ENCODE assay signal across 11 cellular contexts in the genomic region with DNA sequence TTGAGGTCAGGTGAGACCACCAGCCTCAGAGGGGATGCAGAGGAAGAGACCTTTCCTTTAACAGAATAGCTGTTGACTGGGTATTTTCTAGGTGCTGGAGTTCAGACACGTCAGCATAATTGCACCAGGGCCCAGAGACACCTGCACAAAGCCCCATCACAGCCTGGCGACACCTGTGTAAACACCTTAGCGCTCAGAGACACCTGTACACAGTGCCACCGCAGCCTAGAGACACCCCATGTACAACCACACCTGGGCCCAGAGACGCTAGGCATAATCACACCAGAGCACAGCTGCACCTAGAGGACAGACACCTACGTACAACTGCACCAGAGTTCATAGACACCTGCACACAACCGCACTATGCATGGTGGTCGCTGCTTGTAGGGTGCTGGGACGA. TPM values are rescaled to one million over a fixed set of nuclear protein-coding genes. Genes with fewer than 3 reads are reported as not detected.
DNase-seq lines count a peak whose midpoint lies in the region; ATAC-seq and TF ChIP-seq lines count a peak whose summit lies in the region.
"Had no signal": no experiment of that assay in that cellular context is flagged by ENCODE, and none has a peak within 500 bp of the region (broad histone marks: within the 10 kb centered on the region; RNA-seq: fewer than 3 reads in every experiment).

No MANE protein-coding gene starts in this region.

- no peaks in the 10 kb centered on the region for H3K27me3 Mint-ChIP-seq in natural killer cell treated with Interleukin-12 subunit alpha and Interleukin-12 subunit beta and Interleukin-15 and Interleukin-18, amount 100 ng/mL, for 72 hours
- H3K27me3 Mint-ChIP-seq in natural killer cell (ENCODE audit: low read depth in 2 of 2) = no peaks in the 10 kb centered on the region

- H3K36me3 Mint-ChIP-seq in natural killer cell treated with Interleukin-12 subunit alpha and Interleukin-12 subunit beta and Interleukin-15 and Interleukin-18, amount 100 ng/mL, for 72 hours = peaks cover 11% of the 10 kb centered on the region
- peaks cover 5% of the 10 kb centered on the region for H3K36me3 Mint-ChIP-seq in natural killer cell

- no peaks in the 10 kb centered on the region for H3K9me3 Mint-ChIP-seq in natural killer cell treated with Interleukin-12 subunit alpha and Interleukin-12 subunit beta and Interleukin-15 and Interleukin-18, amount 100 ng/mL, for 72 hours
- H3K9me3 Mint-ChIP-seq in natural killer cell = no peaks in the 10 kb centered on the region

- TF ChIP-seq CTCF in natural killer cell (IDR thresholded peaks at IDR 0.05) (no peak), fibroblast of the aortic adventitia (IDR thresholded peaks at IDR 0.05; ENCODE audit: insufficient read depth, low read length) (no peak), vagina (IDR thresholded peaks at IDR 0.05) (no peak)

- H3K4me3 Mint-ChIP-seq in natural killer cell treated with Interleukin-12 subunit alpha and Interleukin-12 subunit beta and Interleukin-15 and Interleukin-18, amount 100 ng/mL, for 72 hours = peak overlapping the region; percentile 83
- H3K4me3 Mint-ChIP-seq in natural killer cell = no peak overlapping the region

- H3K4me3 ChIP-seq in SJCRH30 (peak overlapping the region; percentile 91), fibroblast of the aortic adventitia (ENCODE audit: low read depth, low read length) (peak overlapping the region; percentile 98), vagina (peak overlapping the region in 1 of 2 donors; percentile 94)

- ATAC-seq in natural killer cell treated with Interleukin-12 subunit alpha and Interleukin-12 subunit beta and Interleukin-15 and Interleukin-18, amount 100 ng/mL, for 72 hours = no peak
- no peak for ATAC-seq in natural killer cell
- no peak for ATAC-seq in HG02938 (IDR thresholded peaks at IDR 0.05; ENCODE audit: unreplicated experiment)
- ATAC-seq in Right ventricle myocardium superior (ENCODE audit: poor library complexity) = no peak

- H3K9me3 ChIP-seq in SJCRH30 (replicated peaks) = no peaks in the 10 kb centered on the region
- no peaks in the 10 kb centered on the region for H3K9me3 ChIP-seq in vagina
- H3K9me3 ChIP-seq: tibial nerve had no signal

- H3K27me3 ChIP-seq in SJCRH30 (no peaks in the 10 kb centered on the region), vagina (no peaks in the 10 kb centered on the region)
- H3K27me3 ChIP-seq: tibial nerve had no signal

- intact Hi-C loops in natural killer cell (cut with micrococcal nuclease) (no loop called here), vagina (cut with DNase I) (no loop called here), Right ventricle myocardium superior (cut with DNase I) (no loop called here)

- peaks cover 5 to 6% of the 10 kb centered on the region in 2 donors for H3K4me1 Mint-ChIP-seq in natural killer cell treated with Interleukin-12 subunit alpha and Interleukin-12 subunit beta and Interleukin-15 and Interleukin-18, amount 100 ng/mL, for 72 hours (ENCODE audit: low read depth in 2 of 2)
- peaks cover 8 to 11% of the 10 kb centered on the region in 2 donors for H3K4me1 Mint-ChIP-seq in natural killer cell

- H3K4me1 ChIP-seq in SJCRH30 = no peaks in the 10 kb centered on the region
- H3K4me1 ChIP-seq in vagina = peaks cover 22% of the 10 kb centered on the region

- H3K27ac Mint-ChIP-seq in natural killer cell treated with Interleukin-12 subunit alpha and Interleukin-12 subunit beta and Interleukin-15 and Interleukin-18, amount 100 ng/mL, for 72 hours = no peak overlapping the region
- no peak overlapping the region for H3K27ac Mint-ChIP-seq in natural killer cell

- no peak for DNase-seq in natural killer cell treated with Interleukin-12 subunit alpha and Interleukin-12 subunit beta and Interleukin-15 and Interleukin-18, amount 100 ng/mL, for 72 hours (ENCODE audit: low spot score)
- DNase-seq in natural killer cell (no peak), SJCRH30 (no peak), fibroblast of the aortic adventitia (ENCODE audit: low read depth) (no peak), vagina (ENCODE audit: extremely low spot score in 2 of 2) (no peak), HK-2 (ENCODE audit: unreplicated experiment) (no peak), Right ventricle myocardium superior (no peak)
- DNase-seq: dermis blood vessel endothelial cell had no signal

- no peak overlapping the region for H3K27ac ChIP-seq in SJCRH30
- no peak overlapping the region for H3K27ac ChIP-seq in vagina
- H3K27ac ChIP-seq: parathyroid adenoma, tibial nerve had no signal

- H3K36me3 ChIP-seq in SJCRH30 = peaks cover 10% of the 10 kb centered on the region
- peaks cover 0 to 22% of the 10 kb centered on the region in 2 donors for H3K36me3 ChIP-seq in vagina

- no peak for TF ChIP-seq POLR2A in vagina (IDR thresholded peaks at IDR 0.05)

RNA-seq across cellular contexts. Expression of a gene that starts 1.0 kb away (rescaled TPM):
- 10 to 100 TPM; 17.6 to 30.9 TPM for total RNA-seq in natural killer cell treated with Interleukin-12 subunit alpha and Interleukin-12 subunit beta and Interleukin-15 and Interleukin-18, amount 100 ng/mL, for 72 hours
- total RNA-seq in natural killer cell (under 1 TPM; 0.45 to 0.57 (median 0.56) TPM), fibroblast of the aortic adventitia (ENCODE audit: low replicate concordance) (4.4 and 32.5 TPM in 2 replicates), vagina (3.7 TPM), Right ventricle myocardium superior (0.48 TPM)
- total RNA-seq in SJCRH30 (2014; rRNA removed; shearing (Covaris generic)) = 44.7 and 47.5 TPM in 2 replicates

RNA-seq across cellular contexts. Expression of a gene that starts 1.1 kb away (rescaled TPM):
- total RNA-seq in natural killer cell treated with Interleukin-12 subunit alpha and Interleukin-12 subunit beta and Interleukin-15 and Interleukin-18, amount 100 ng/mL, for 72 hours = 100 to 1,000 TPM in 1 of 2 donors, 10 to 100 TPM in 1; 52.7 to 136 TPM
- total RNA-seq in natural killer cell (10 to 100 TPM; 59.7 to 80.0 (median 76.0) TPM), fibroblast of the aortic adventitia (ENCODE audit: low replicate concordance) (26.8 and 119 TPM in 2 replicates), vagina (47.4 TPM), Right ventricle myocardium superior (28.0 TPM)
- 16.9 and 19.9 TPM in 2 replicates for total RNA-seq in SJCRH30 (2014; rRNA removed; shearing (Covaris generic))

RNA-seq across cellular contexts. Expression of a gene that starts 42.9 kb away (rescaled TPM):
- total RNA-seq in natural killer cell treated with Interleukin-12 subunit alpha and Interleukin-12 subunit beta and Interleukin-15 and Interleukin-18, amount 100 ng/mL, for 72 hours = 10 to 100 TPM in 1 of 2 donors, 1 to 10 TPM in 1; 8.1 to 24.5 TPM
- total RNA-seq in natural killer cell = 1 to 10 TPM; 2.2 to 7.0 (median 5.0) TPM
- total RNA-seq in SJCRH30 (2014; rRNA removed; shearing (Covaris generic)) = 0.94 and 2.1 TPM in 2 replicates
- 0.36 and 0.65 TPM in 2 replicates for total RNA-seq in fibroblast of the aortic adventitia (ENCODE audit: low replicate concordance)
- total RNA-seq in vagina = 5.6 TPM
- 55.6 TPM for total RNA-seq in Right ventricle myocardium superior
